18 cellular contexts compared by ENCODE assay signal in genomic region chr13:31352467-31352866, GRCh38.
"Had no signal": no experiment of that assay in that cellular context is flagged by ENCODE, and none has a peak within 500 bp of the region (broad histone marks: within the 10 kb centered on the region; RNA-seq: fewer than 3 reads in every experiment).

No MANE protein-coding gene starts in this region.

- FAIRE-seq: frontal cortex, keratinocyte, small intestine had no signal

- DNase-seq: caudate nucleus; effector CD4-positive, alpha-beta T cell; heart left ventricle; hippocampal formation; left ventricle myocardium inferior; lower lobe of right lung; small intestine; stimulated activated CD4-positive, alpha-beta T cell treated with anti-CD3 and anti-CD28 coated beads, Interleukin-4, amount 100 ng/mL, for 1 hour; stimulated activated naive B cell treated with anti-CD40 and anti-IgM and Interleukin-4, amounts not matched to agents 10 μg/mL and 1 μg/mL and 100 μg/mL, for 72 hours; stimulated activated naive CD8-positive, alpha-beta T cell treated with anti-CD3 and anti-CD28 coated beads, Interleukin-15, amount 100 ng/mL, for 72 hours; transverse colon had no signal

- H3K27ac Mint-ChIP-seq: memory B cell; nephron; stimulated activated naive B cell treated with anti-CD40 and anti-IgM and Interleukin-4, amounts not matched to agents 10 μg/mL and 1 μg/mL and 100 μg/mL, for 72 hours; stimulated activated naive CD8-positive, alpha-beta T cell treated with anti-CD3 and anti-CD28 coated beads, Interleukin-15, amount 100 ng/mL, for 72 hours had no signal

- H3K4me1 Mint-ChIP-seq: memory B cell; nephron; stimulated activated naive B cell treated with anti-CD40 and anti-IgM and Interleukin-4, amounts not matched to agents 10 μg/mL and 1 μg/mL and 100 μg/mL, for 72 hours; stimulated activated naive CD8-positive, alpha-beta T cell treated with anti-CD3 and anti-CD28 coated beads, Interleukin-15, amount 100 ng/mL, for 72 hours had no signal

- H3K27ac ChIP-seq: coronary artery, heart left ventricle, left ventricle myocardium inferior, lower lobe of right lung, thoracic aorta, transverse colon had no signal

- H3K36me3 ChIP-seq: heart left ventricle, left ventricle myocardium inferior, lower lobe of right lung, thoracic aorta, transverse colon had no signal

- H3K4me3 ChIP-seq: coronary artery, heart left ventricle, left ventricle myocardium inferior, lower lobe of right lung, thoracic aorta, transverse colon had no signal

- H3K4me1 ChIP-seq: lower lobe of right lung, transverse colon had no signal

- H3K4me3 Mint-ChIP-seq: memory B cell; mesothelial cell of epicardium; nephron; stimulated activated naive B cell treated with anti-CD40 and anti-IgM and Interleukin-4, amounts not matched to agents 10 μg/mL and 1 μg/mL and 100 μg/mL, for 72 hours; stimulated activated naive CD8-positive, alpha-beta T cell treated with anti-CD3 and anti-CD28 coated beads, Interleukin-15, amount 100 ng/mL, for 72 hours had no signal
